In genomic region chr13:45909089-45909488, GRCh38 we compare ENCODE assay signal across 10 cellular contexts. TPM values are rescaled to one million over a fixed set of nuclear protein-coding genes. Genes with fewer than 3 reads are reported as not detected.
"Had no signal": no experiment of that assay in that cellular context is flagged by ENCODE, and none has a peak within 500 bp of the region (broad histone marks: within the 10 kb centered on the region; RNA-seq: fewer than 3 reads in every experiment).

No MANE protein-coding gene starts in this region.

- H3K4me2 ChIP-seq: GM23338 had no signal

- H3K27ac Mint-ChIP-seq: GM23338, H9, HFFc6 had no signal

- H3K9me3 Mint-ChIP-seq: GM23338, HFFc6 had no signal

- H3K4me1 ChIP-seq: HAP-1 had no signal

- H3K4me3 Mint-ChIP-seq: GM23338, H9, HFFc6 had no signal

- DNase-seq: GM23248, GOT3, H7, H9, HCEC 1CT, HFFc6 had no signal

- ATAC-seq: GM23338, HCT116 had no signal

- H3K36me3 ChIP-seq: HAP-1 had no signal

- H2AFZ ChIP-seq: GM23248, GM23338 had no signal

- H3K9ac ChIP-seq: GM23248 had no signal

- H3K27ac ChIP-seq: GM23248 had no signal

- H3K4me3 ChIP-seq: GM23248, GM23338, HAP-1 had no signal

RNA-seq across cellular contexts. Expression of gene SIAH3, which starts 57.5 kb away (rescaled TPM):
- total RNA-seq: GM23248, H4, H9, HFFc6 had no signal
- polyA plus RNA-seq: GM23248 had no signal
